Comparison of ENCODE assay signal across 16 cellular contexts in genomic region chr6:127402890-127403617, GRCh38. TPM values are rescaled to one million over a fixed set of nuclear protein-coding genes. Genes with fewer than 3 reads are reported as not detected.
A peak's percentile ranks its signal among the peaks of the same experiment; 100 is the strongest.
DNase-seq lines count a peak whose midpoint lies in the region; ATAC-seq, FAIRE-seq and TF ChIP-seq lines count a peak whose summit lies in the region.
"Had no signal": no experiment of that assay in that cellular context is flagged by ENCODE, and none has a peak within 500 bp of the region (broad histone marks: within the 10 kb centered on the region; RNA-seq: fewer than 3 reads in every experiment).

No MANE protein-coding gene starts in this region.

- DNase-seq in GM12865 (ENCODE audit: low read depth) (peak; percentile 27), bronchial epithelial cell (ENCODE audit: low read depth) (peak; percentile 44), SHP77 treated with DMSO at 0.1 percent for 48 hours (lab: John Stamatoyannopoulos, UW) (no peak), OCI-M1 (lab: John Stamatoyannopoulos, UW) (no peak), esophagus squamous epithelium (lab: John Stamatoyannopoulos, UW) (no peak), AG08395 (ENCODE audit: low spot score) (no peak)
- DNase-seq: activated CD8-positive, alpha-beta memory T cell treated with anti-CD3 and anti-CD28 coated beads, Interleukin-2, amount 50 U/mL, for 48 hours; DND-41; effector memory CD4-positive, alpha-beta T cell; naive thymus-derived CD8-positive, alpha-beta T cell; NCI-H1092 treated with DMSO at 0.1 percent for 48 hours; tibial artery had no signal

- peaks cover 0 to 24% (median 12%) of the 10 kb centered on the region in 3 donors for H3K4me1 ChIP-seq in esophagus squamous epithelium

- no peak for TF ChIP-seq POLR2A in esophagus squamous epithelium (IDR thresholded peaks at IDR 0.05)

- ATAC-seq in GM18909 (IDR thresholded peaks at IDR 0.05; ENCODE audit: poor library complexity, unreplicated experiment) (peak; percentile 18), HG03066 (IDR thresholded peaks at IDR 0.05; ENCODE audit: low read depth, unreplicated experiment) (peak; percentile 24)
- ATAC-seq: naive thymus-derived CD8-positive, alpha-beta T cell had no signal

- H3K4me3 ChIP-seq in GM12865 (ENCODE audit: low read depth, low read length) (peak overlapping the region; percentile 38), bronchial epithelial cell (ENCODE audit: low read depth, low read length) (no peak overlapping the region), esophagus squamous epithelium (no peak overlapping the region)
- H3K4me3 ChIP-seq: cardiac muscle cell, tibial artery had no signal

- peak overlapping the region in 1 of 4 donors; percentile 18 for H3K27ac ChIP-seq in esophagus squamous epithelium
- H3K27ac ChIP-seq: cardiac muscle cell, tibial artery had no signal

- no peaks in the 10 kb centered on the region for H3K9me3 ChIP-seq in esophagus squamous epithelium
- H3K9me3 ChIP-seq: tibial artery had no signal

- intact Hi-C loops in esophagus squamous epithelium (cut with DNase I), result no loop called here

- WGBS in esophagus squamous epithelium, 2 donors, result 58% methylated on average over 4 of the region's 4 CpGs

- H3K27me3 ChIP-seq in bronchial epithelial cell (ENCODE audit: control insufficient read depth, insufficient read depth, low read length) (no peaks in the 10 kb centered on the region), esophagus squamous epithelium (no peaks in the 10 kb centered on the region)
- H3K27me3 ChIP-seq: cardiac muscle cell, tibial artery had no signal

- no peak for TF ChIP-seq CTCF in GM12865 (IDR thresholded peaks at IDR 0.05; ENCODE audit: insufficient read depth, low read depth, low read length, missing control alignments)
- no peak for TF ChIP-seq CTCF in bronchial epithelial cell (IDR thresholded peaks at IDR 0.05; ENCODE audit: insufficient read depth, low read length, severe bottlenecking)
- no peak for TF ChIP-seq CTCF in esophagus squamous epithelium (IDR thresholded peaks at IDR 0.05)

- H3K36me3 ChIP-seq in bronchial epithelial cell (ENCODE audit: control insufficient read depth, insufficient read depth, low read length), result no peaks in the 10 kb centered on the region
- H3K36me3 ChIP-seq in esophagus squamous epithelium, result no peaks in the 10 kb centered on the region
- H3K36me3 ChIP-seq: cardiac muscle cell, tibial artery had no signal

- no peak for FAIRE-seq in bronchial epithelial cell (lab: Jason Lieb, UNC)
- FAIRE-seq: frontal cortex had no signal

RNA-seq across cellular contexts. Expression of gene KIAA0408, which starts 56.1 kb away (rescaled TPM):
- total RNA-seq in bronchial epithelial cell (not detected in 2 replicates), esophagus squamous epithelium (10 to 100 TPM in 1 of 4 donors, 1 to 10 TPM in 1, under 1 TPM in 2; 0.34 to 16.4 (median 2.0) TPM)

RNA-seq across cellular contexts. Expression of gene ECHDC1, which starts 59.6 kb away (rescaled TPM):
- total RNA-seq in bronchial epithelial cell, result 25.6 and 30.3 TPM in 2 replicates
- total RNA-seq in esophagus squamous epithelium, result 10 to 100 TPM; 29.6 to 70.8 (median 53.5) TPM

Comparison
In these comparisons a context has a peak if more than half of its experiments do, and no peak if none do; other contexts are left out.
1. DNase-seq: peak in GM12865 (single experiment) and bronchial epithelial cell (single experiment); none in SHP77 treated with DMSO at 0.1 percent for 48 hours (single experiment), OCI-M1 (single experiment), esophagus squamous epithelium (single experiment) and AG08395 (single experiment).